In genomic region chr20:1423625-1424106, GRCh38 we compare ENCODE assay signal across 9 cellular contexts. TPM values are rescaled to one million over a fixed set of nuclear protein-coding genes. Genes with fewer than 3 reads are reported as not detected.
DNase-seq lines count a peak whose midpoint lies in the region; ATAC-seq, FAIRE-seq and TF ChIP-seq lines count a peak whose summit lies in the region.
"Had no signal": no experiment of that assay in that cellular context is flagged by ENCODE, and none has a peak within 500 bp of the region (broad histone marks: within the 10 kb centered on the region; RNA-seq: fewer than 3 reads in every experiment).

No MANE protein-coding gene starts in this region.

- H3K4me1 ChIP-seq in colonic mucosa: no peaks in the 10 kb centered on the region
- peaks cover under 1% of the 10 kb centered on the region for H3K4me1 ChIP-seq in osteoblast (ENCODE audit: insufficient read depth, low read length)
- no peaks in the 10 kb centered on the region for H3K4me1 ChIP-seq in heart right ventricle

- DNase-seq in activated CD4-positive, alpha-beta T cell treated with anti-CD3 and anti-CD28 coated beads for 48 hours: peak; percentile 27
- DNase-seq in activated CD4-positive, alpha-beta T cell treated with anti-CD3 and anti-CD28 coated beads, Interleukin-2, amount 50 U/mL, for 48 hours: no peak
- DNase-seq in NCI-H2196 (lab: John Stamatoyannopoulos, UW; ENCODE audit: unreplicated experiment) (peak; percentile 78), colonic mucosa (peak; percentile 63), osteoblast (ENCODE audit: insufficient read length, low spot score, missing footprints) (no peak), heart right ventricle (no peak), H54 (ENCODE audit: insufficient read length, low spot score) (no peak)

- no peak for FAIRE-seq in H54 (lab: Jason Lieb, UNC)

- TF ChIP-seq CTCF in colonic mucosa (IDR thresholded peaks at IDR 0.05) (no peak), osteoblast (IDR thresholded peaks at IDR 0.05; ENCODE audit: extremely low read depth, low read depth, low read length) (peak; percentile 28), heart right ventricle (IDR thresholded peaks at IDR 0.05) (peak in 1 of 9 donors; percentile 14)

- H3K79me2 ChIP-seq in osteoblast (ENCODE audit: insufficient read depth, low read length): no peaks in the 10 kb centered on the region

- no peak overlapping the region for H3K4me2 ChIP-seq in osteoblast (ENCODE audit: insufficient read depth, low read length)

- H3K27ac ChIP-seq in colonic mucosa: no peak overlapping the region
- H3K27ac ChIP-seq in osteoblast (ENCODE audit: low read depth, low read length): no peak overlapping the region
- H3K27ac ChIP-seq in heart right ventricle: no peak overlapping the region
- H3K27ac ChIP-seq: skin epidermis had no signal

- H3K9me3 ChIP-seq in colonic mucosa (no peaks in the 10 kb centered on the region), osteoblast (ENCODE audit: low read depth, low read length) (no peaks in the 10 kb centered on the region), heart right ventricle (peaks cover 0 to 25% (median 6%) of the 10 kb centered on the region in 11 donors)

- no peaks in the 10 kb centered on the region for H4K20me1 ChIP-seq in osteoblast (ENCODE audit: insufficient read depth, low read length)

- WGBS in heart right ventricle, 2 donors: 37 to 38% methylated on average over 7 of the region's 7 CpGs

- no peak overlapping the region for H3K9ac ChIP-seq in colonic mucosa (ENCODE audit: low read depth in 2 of 2, low read length in 2 of 2)

- H3K27me3 ChIP-seq in colonic mucosa (no peaks in the 10 kb centered on the region), osteoblast (ENCODE audit: insufficient read depth, low read length) (no peaks in the 10 kb centered on the region), heart right ventricle (peaks cover 0 to 34% (median 11%) of the 10 kb centered on the region in 7 donors)

- no peak for TF ChIP-seq POLR2A in H54 (IDR thresholded peaks at IDR 0.05; ENCODE audit: low read depth, low read length)

- ATAC-seq in HG03139 (IDR thresholded peaks at IDR 0.05; ENCODE audit: unreplicated experiment): no peak
- no peak for ATAC-seq in heart right ventricle

- intact Hi-C loops in colonic mucosa (cut with DNase I): no loop called here
- intact Hi-C loops in heart right ventricle (cut with DNase I): no loop called here

- H3K4me3 ChIP-seq in colonic mucosa (no peak overlapping the region), osteoblast (ENCODE audit: insufficient read depth, low read length) (no peak overlapping the region), heart right ventricle (no peak overlapping the region)
- H3K4me3 ChIP-seq: skin epidermis had no signal

- H3K36me3 ChIP-seq in colonic mucosa: no peaks in the 10 kb centered on the region
- no peaks in the 10 kb centered on the region for H3K36me3 ChIP-seq in osteoblast (ENCODE audit: insufficient read depth, low read length)
- no peaks in the 10 kb centered on the region for H3K36me3 ChIP-seq in heart right ventricle

- H2AFZ ChIP-seq in osteoblast (ENCODE audit: low read length): peak overlapping the region; percentile 78

RNA-seq across cellular contexts. Expression of gene FKBP1A, which starts 30.8 kb away (rescaled TPM):
- total RNA-seq in colonic mucosa: 100 to 1,000 TPM; 307 to 310 TPM
- total RNA-seq in osteoblast: 150 and 154 TPM in 2 replicates
- 100 to 1,000 TPM; 112 to 276 (median 140) TPM for total RNA-seq in heart right ventricle
- polyA plus RNA-seq in heart right ventricle: 100 to 1,000 TPM; 110 to 311 TPM

RNA-seq across cellular contexts. Expression of gene NSFL1C, which starts 43.0 kb away (rescaled TPM):
- total RNA-seq in colonic mucosa (10 to 100 TPM; 67.4 to 76.0 TPM), osteoblast (23.0 and 30.0 TPM in 2 replicates), heart right ventricle (10 to 100 TPM; 54.6 to 75.6 (median 63.8) TPM)
- polyA plus RNA-seq in heart right ventricle: 10 to 100 TPM; 39.4 to 46.9 TPM

Comparison
In these comparisons a context has a peak if more than half of its experiments do, and no peak if none do; other contexts are left out.
1. DNase-seq: peak in activated CD4-positive, alpha-beta T cell treated with anti-CD3 and anti-CD28 coated beads for 48 hours (single experiment), NCI-H2196 (single experiment) and colonic mucosa (single experiment); none in activated CD4-positive, alpha-beta T cell treated with anti-CD3 and anti-CD28 coated beads, Interleukin-2, amount 50 U/mL, for 48 hours (0 of 2), osteoblast (single experiment), heart right ventricle (0 of 2) and H54 (single experiment).